In the genomic region with DNA sequence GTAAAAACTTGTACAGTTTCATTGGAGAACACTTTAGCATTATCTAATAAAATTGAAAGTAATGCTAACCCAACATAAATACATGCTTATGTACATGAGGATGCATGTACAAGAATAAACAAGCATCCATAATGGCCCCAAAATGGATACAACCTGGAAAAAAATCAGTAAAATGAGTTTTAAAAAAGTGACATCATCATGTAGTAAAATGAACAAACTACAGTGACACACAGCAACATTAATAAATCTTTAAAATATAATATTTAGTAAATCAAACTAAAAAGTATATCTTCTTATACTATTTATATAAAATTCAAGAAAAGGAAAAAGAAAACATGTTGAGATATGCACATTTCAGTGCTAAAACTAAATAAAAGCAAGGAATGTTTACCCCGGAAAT, we compare ENCODE assay signal across 10 cellular contexts.
"Had no signal": no experiment of that assay in that cellular context is flagged by ENCODE, and none has a peak within 500 bp of the region (broad histone marks: within the 10 kb centered on the region; RNA-seq: fewer than 3 reads in every experiment).

No MANE protein-coding gene starts in this region.

- FAIRE-seq: H54, K562 had no signal

- DNase-seq: H9, HCEC 1CT, HFFc6, IMR-90, Kasumi-1, KG1 had no signal

- H3K27ac ChIP-seq: HL-60 had no signal

- H3K4me3 ChIP-seq: GM23338, K562 had no signal

- ATAC-seq: GM23338, K562 had no signal
